ENCODE assay signal across 8 cellular contexts in genomic region chr6:119314894-119315272, GRCh38. TPM values are rescaled to one million over a fixed set of nuclear protein-coding genes. Genes with fewer than 3 reads are reported as not detected.
DNase-seq lines count a peak whose midpoint lies in the region; ATAC-seq and TF ChIP-seq lines count a peak whose summit lies in the region.

No MANE protein-coding gene starts in this region.

- no peak overlapping the region for H3K9ac ChIP-seq in smooth muscle cell (ENCODE audit: low read depth)

- DNase-seq in activated CD4-positive, alpha-beta T cell treated with anti-CD3 and anti-CD28 coated beads for 36 hours: no peak
- no peak for DNase-seq in activated CD4-positive, alpha-beta T cell treated with anti-CD3 and anti-CD28 coated beads for 1 hour
- DNase-seq in T-helper 17 cell (no peak), smooth muscle cell (lab: John Stamatoyannopoulos, UW; ENCODE audit: unreplicated experiment) (no peak), NCI-H69 (lab: John Stamatoyannopoulos, UW) (no peak), occipital lobe (lab: John Stamatoyannopoulos, UW) (no peak), endothelial cell (ENCODE audit: low spot score) (no peak)

- peak; percentile 17 for ATAC-seq in activated CD4-positive, alpha-beta T cell treated with anti-CD3 and anti-CD28 coated beads for 36 hours
- ATAC-seq in HG02885 (IDR thresholded peaks at IDR 0.05; ENCODE audit: poor library complexity, unreplicated experiment) (peak; percentile 52), T-helper 17 cell (peak; percentile 54)

- no peak for TF ChIP-seq CTCF in smooth muscle cell (IDR thresholded peaks at IDR 0.05; ENCODE audit: borderline replicate concordance, insufficient read depth, poor library complexity, severe bottlenecking)
- no peak for TF ChIP-seq CTCF in endothelial cell (IDR thresholded peaks at IDR 0.05; ENCODE audit: unreplicated experiment)

- H3K4me3 Mint-ChIP-seq in activated CD4-positive, alpha-beta T cell treated with anti-CD3 and anti-CD28 coated beads for 36 hours: peak overlapping the region; percentile 40
- H3K4me3 Mint-ChIP-seq in T-helper 17 cell (peak overlapping the region; percentile 92), endothelial cell (ENCODE audit: unreplicated experiment) (no peak overlapping the region)

- H2AFZ ChIP-seq in smooth muscle cell (ENCODE audit: low read depth): no peak overlapping the region

- no peaks in the 10 kb centered on the region for H3K36me3 Mint-ChIP-seq in activated CD4-positive, alpha-beta T cell treated with anti-CD3 and anti-CD28 coated beads for 36 hours (ENCODE audit: low read depth)
- H3K36me3 Mint-ChIP-seq in T-helper 17 cell (ENCODE audit: low read depth) (peaks cover 5% of the 10 kb centered on the region), endothelial cell (ENCODE audit: low read depth, unreplicated experiment) (no peaks in the 10 kb centered on the region)

- H3K27ac ChIP-seq in smooth muscle cell (ENCODE audit: low read depth): peak overlapping the region; percentile 39

- no peaks in the 10 kb centered on the region for H3K27me3 Mint-ChIP-seq in activated CD4-positive, alpha-beta T cell treated with anti-CD3 and anti-CD28 coated beads for 36 hours
- H3K27me3 Mint-ChIP-seq in T-helper 17 cell (no peaks in the 10 kb centered on the region), endothelial cell (ENCODE audit: unreplicated experiment) (no peaks in the 10 kb centered on the region)

- CTCF ChIA-PET in activated CD4-positive, alpha-beta T cell treated with anti-CD3 and anti-CD28 coated beads for 36 hours (lab: Charles Lee): interaction anchor here (0.7 to 2.2 kb wide), 6 partner anchors 8 to 185 kb away, joined by 3 to 10 read pairs (median 4); no protein-coding TSS in a partner anchor

- H3K4me3 ChIP-seq in smooth muscle cell: no peak overlapping the region

- intact Hi-C loops in activated CD4-positive, alpha-beta T cell treated with anti-CD3 and anti-CD28 coated beads for 36 hours (cut with DNase I, micrococcal nuclease): loop anchor here (1.0 to 5.0 kb wide), 3 partner anchors 34 to 168 kb away; partner anchors contain the start of gene MAN1A1 (in 2 of the 2)

- POLR2A ChIA-PET in activated CD4-positive, alpha-beta T cell treated with anti-CD3 and anti-CD28 coated beads for 36 hours (lab: Charles Lee): interaction anchor here (0.7 to 2.2 kb wide), 4 partner anchors 26 to 606 kb away, joined by 4 to 11 read pairs (median 7); no protein-coding TSS in a partner anchor

- no peaks in the 10 kb centered on the region for H3K9me3 Mint-ChIP-seq in activated CD4-positive, alpha-beta T cell treated with anti-CD3 and anti-CD28 coated beads for 36 hours (ENCODE audit: low read depth)
- H3K9me3 Mint-ChIP-seq in endothelial cell (ENCODE audit: unreplicated experiment): no peaks in the 10 kb centered on the region

- H3K27ac Mint-ChIP-seq in activated CD4-positive, alpha-beta T cell treated with anti-CD3 and anti-CD28 coated beads for 36 hours: peak overlapping the region; percentile 91
- H3K27ac Mint-ChIP-seq in T-helper 17 cell (peak overlapping the region; percentile 99), endothelial cell (ENCODE audit: unreplicated experiment) (no peak overlapping the region)

- H3K27me3 ChIP-seq in smooth muscle cell (ENCODE audit: low read depth): no peaks in the 10 kb centered on the region

- H3K4me2 ChIP-seq in smooth muscle cell: no peak overlapping the region

- 83% methylated on average over 5 of the region's 5 CpGs for WGBS in smooth muscle cell (ENCODE audit: low lambda C conversion rate)

- no peaks in the 10 kb centered on the region for H3F3A ChIP-seq in smooth muscle cell (ENCODE audit: low read depth)

- H3K9me3 ChIP-seq in T-helper 17 cell (ENCODE audit: control insufficient read depth, low read length, poor library complexity, severe bottlenecking) (no peaks in the 10 kb centered on the region), smooth muscle cell (replicated peaks; ENCODE audit: low read depth) (no peaks in the 10 kb centered on the region)

- H3K36me3 ChIP-seq in smooth muscle cell (ENCODE audit: low read depth): no peaks in the 10 kb centered on the region

- peaks cover 42% of the 10 kb centered on the region for H4K20me1 ChIP-seq in smooth muscle cell (ENCODE audit: low read depth)

- H3K4me1 ChIP-seq in smooth muscle cell (ENCODE audit: low read depth): peaks cover 20% of the 10 kb centered on the region

- peaks cover 54% of the 10 kb centered on the region for H3K4me1 Mint-ChIP-seq in activated CD4-positive, alpha-beta T cell treated with anti-CD3 and anti-CD28 coated beads for 36 hours
- H3K4me1 Mint-ChIP-seq in T-helper 17 cell: peaks cover 37% of the 10 kb centered on the region
- H3K4me1 Mint-ChIP-seq in endothelial cell (ENCODE audit: unreplicated experiment): peaks cover 43% of the 10 kb centered on the region

- peaks cover 70% of the 10 kb centered on the region for H3K79me2 ChIP-seq in smooth muscle cell (ENCODE audit: low read depth)

RNA-seq across cellular contexts. Expression of gene MAN1A1, which starts 34.7 kb away (rescaled TPM):
- total RNA-seq in activated CD4-positive, alpha-beta T cell treated with anti-CD3 and anti-CD28 coated beads for 36 hours: 10 to 100 TPM; 15.3 to 18.4 TPM
- 10 to 100 TPM; 14.2 to 19.6 TPM for total RNA-seq in T-helper 17 cell
- 127 and 140 TPM in 2 replicates for total RNA-seq in smooth muscle cell
- polyA plus RNA-seq in smooth muscle cell: 57.1 and 61.3 TPM in 2 replicates
- 24.0 TPM for total RNA-seq in occipital lobe
- 34.4 TPM for total RNA-seq in endothelial cell (ENCODE audit: unreplicated experiment)
